Comparison of ENCODE assay signal across 12 cellular contexts in the genomic region with DNA sequence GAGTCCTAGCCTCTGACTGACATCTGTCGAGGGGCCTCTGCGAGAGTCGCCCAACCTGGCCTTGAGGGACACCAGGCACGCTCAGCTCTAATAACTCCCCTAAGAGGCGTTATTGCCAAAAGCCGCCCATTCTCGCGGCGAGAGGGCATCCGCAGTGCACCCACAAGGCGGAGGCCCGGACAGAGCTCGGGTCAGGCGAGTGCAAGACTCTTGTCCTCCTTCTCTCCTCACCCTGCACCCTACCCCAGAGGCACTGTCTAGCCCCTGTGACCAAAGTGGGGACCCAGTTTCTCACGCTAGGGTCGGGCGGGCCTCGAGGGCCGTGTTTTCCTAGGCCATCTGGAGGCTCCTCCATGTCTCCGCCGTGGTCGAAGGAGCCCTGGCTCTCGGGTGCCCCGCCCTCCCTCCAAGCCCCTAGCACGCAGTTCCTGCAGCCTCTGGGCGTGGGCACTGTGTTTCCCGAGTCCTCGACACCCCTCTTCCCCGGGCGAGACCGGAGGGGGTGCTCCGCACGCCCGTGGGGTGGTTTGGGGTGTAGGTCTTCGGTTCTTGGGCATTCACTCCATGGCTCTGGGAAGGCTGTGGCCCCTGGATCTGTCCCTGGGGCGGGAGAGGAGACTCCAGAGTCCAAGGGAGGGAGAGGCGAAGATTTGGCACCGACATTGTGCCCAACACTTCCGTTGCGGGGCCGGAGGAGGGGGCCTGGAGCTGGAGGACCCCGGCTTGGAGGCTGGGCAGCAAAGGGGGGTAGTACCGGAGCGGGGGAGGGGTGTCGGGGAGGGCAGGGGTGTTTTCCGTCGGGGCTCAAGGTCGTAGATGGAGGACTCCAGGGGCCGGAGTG. TPM values are rescaled to one million over a fixed set of nuclear protein-coding genes. Genes with fewer than 3 reads are reported as not detected.
DNase-seq lines count a peak whose midpoint lies in the region; ATAC-seq, FAIRE-seq and TF ChIP-seq lines count a peak whose summit lies in the region.
"Had no signal": no experiment of that assay in that cellular context is flagged by ENCODE, and none has a peak within 500 bp of the region (broad histone marks: within the 10 kb centered on the region; RNA-seq: fewer than 3 reads in every experiment).

No MANE protein-coding gene starts in this region.

- H3K27me3 ChIP-seq in DOHH2 (ENCODE audit: control insufficient read depth, low read length) (peaks cover 63% of the 10 kb centered on the region), keratinocyte (ENCODE audit: control insufficient read depth, extremely low read depth, insufficient read depth, low read length) (peaks cover 66% of the 10 kb centered on the region)

- ATAC-seq in GM19397 (IDR thresholded peaks at IDR 0.05; ENCODE audit: unreplicated experiment): no peak

- H3K4me2 ChIP-seq in DOHH2 (ENCODE audit: low read length) (peak overlapping the region; percentile 61), keratinocyte (ENCODE audit: control insufficient read depth, extremely low read depth, insufficient read depth, low read depth, low read length) (peak overlapping the region; percentile 88)

- no peaks in the 10 kb centered on the region for H3K9me2 ChIP-seq in DOHH2 (replicated peaks; ENCODE audit: control insufficient read depth, low read length)

- H3K27ac ChIP-seq in DOHH2 (ENCODE audit: low read depth, low read length) (no peak overlapping the region), VCaP (0 out of 2 replicates have a peak overlapping the region, but pooled peaks have one; percentile 41), keratinocyte (ENCODE audit: control insufficient read depth, insufficient read depth, low read length) (no peak overlapping the region)

- no peak overlapping the region for H3K9ac ChIP-seq in keratinocyte (ENCODE audit: control insufficient read depth, extremely low read depth, insufficient read depth, low read length)

- H4K20me1 ChIP-seq in DOHH2 (ENCODE audit: control insufficient read depth, insufficient read depth, low read depth, low read length): no peaks in the 10 kb centered on the region; the same call in 1 of the 2 replicates
- H4K20me1 ChIP-seq in keratinocyte (ENCODE audit: control insufficient read depth, extremely low read depth, insufficient read depth, low read length): peaks cover 8% of the 10 kb centered on the region

- no peak overlapping the region for H2AFZ ChIP-seq in keratinocyte (ENCODE audit: control insufficient read depth, low read length)

- DNase-seq in 8988T (peak; percentile 62), keratinocyte (ENCODE audit: low read depth, low spot score) (no peak), NCI-H146 treated with DMSO at 0.1 percent for 48 hours (lab: John Stamatoyannopoulos, UW; ENCODE audit: unreplicated experiment) (no peak), Ammon's horn (ENCODE audit: low spot score) (no peak), midbrain (lab: John Stamatoyannopoulos, UW) (no peak)
- DNase-seq: activated CD4-positive, alpha-beta T cell treated with anti-CD3 and anti-CD28 coated beads, Interleukin-2, amount 50 U/mL, for 4 hours; kidney had no signal

- no peaks in the 10 kb centered on the region for H3K36me3 ChIP-seq in DOHH2 (ENCODE audit: control insufficient read depth, low read length)
- H3K36me3 ChIP-seq in keratinocyte (ENCODE audit: control insufficient read depth in 2 of 2, extremely low read depth in 1 of 2, insufficient read depth in 2 of 2, low read length in 2 of 2): no peaks in the 10 kb centered on the region

- H3K9me3 ChIP-seq in DOHH2 (ENCODE audit: control insufficient read depth, insufficient read depth, low read length): no peaks in the 10 kb centered on the region
- H3K9me3 ChIP-seq in keratinocyte (ENCODE audit: control insufficient read depth, low read depth, low read length): no peaks in the 10 kb centered on the region

- H3K79me2 ChIP-seq in DOHH2 (ENCODE audit: control insufficient read depth, low read length) (no peaks in the 10 kb centered on the region), keratinocyte (ENCODE audit: control insufficient read depth, insufficient read depth, low read length) (no peaks in the 10 kb centered on the region)

- dilution Hi-C loops in keratinocyte (cut with MboI; ENCODE audit: extremely low pct_ligation_motif_present, low sequenced_read_pairs): no loop called here

- H3K4me1 ChIP-seq in DOHH2 (ENCODE audit: control insufficient read depth, low read length) (peaks cover 32% of the 10 kb centered on the region), keratinocyte (ENCODE audit: control insufficient read depth, extremely low read depth, insufficient read depth, low read length) (peaks cover 17% of the 10 kb centered on the region)

- no peak for TF ChIP-seq CTCF in DOHH2 (IDR thresholded peaks at IDR 0.05; ENCODE audit: low read depth, low read length, poor library complexity, severe bottlenecking)
- no peak for TF ChIP-seq CTCF in VCaP (conservative IDR thresholded peaks at IDR 0.05)
- no peak for TF ChIP-seq CTCF in keratinocyte (optimal IDR thresholded peaks at IDR 0.05 in 1 of 3, IDR thresholded peaks at IDR 0.05 in 1 of 3, conservative IDR thresholded peaks at IDR 0.05 in 1 of 3; ENCODE audit: extremely low read depth in 1 of 3, insufficient read depth in 2 of 3, low read length in 3 of 3)

- H3K9me1 ChIP-seq in keratinocyte (ENCODE audit: control insufficient read depth, extremely low read depth, insufficient read depth, low read length): no peaks in the 10 kb centered on the region

- no peaks in the 10 kb centered on the region; the same call in 1 of the 2 replicates for H3F3A ChIP-seq in DOHH2 (ENCODE audit: control insufficient read depth, insufficient read depth)

- no peak for FAIRE-seq in keratinocyte (lab: Jason Lieb, UNC)
- FAIRE-seq: colon, G401.6, kidney had no signal

- H3K4me3 ChIP-seq in DOHH2 (ENCODE audit: low read length) (peak overlapping the region; percentile 55; the same call in 1 of the 2 replicates), keratinocyte (ENCODE audit: control insufficient read depth in 2 of 3, extremely low read depth in 1 of 3, insufficient read depth in 2 of 3, low read depth in 1 of 3, low read length in 3 of 3) (peak overlapping the region in 1 of 3 experiments; percentile 66)

RNA-seq across cellular contexts. Expression of a gene that starts 1.0 kb away (rescaled TPM):
- 0.06 TPM in 1 of 3 replicates, not detected in the others for polyA plus RNA-seq in keratinocyte
- not detected for polyA plus RNA-seq in keratinocyte (2011; ENCODE audit: low read depth)
- not detected in 2 replicates for polyA plus RNA-seq in keratinocyte (2011; cell fraction: cytosol; rRNA removed)
- 0.10 and 0.21 TPM in 2 replicates for polyA plus RNA-seq in keratinocyte (2011; cell fraction: nucleus; rRNA removed)
- polyA plus RNA-seq in keratinocyte (2012; ENCODE audit: low replicate concordance): 0.17 TPM in 1 of 2 replicates, not detected in the other
- polyA minus RNA-seq in keratinocyte: 0.42 TPM in 1 of 3 replicates, not detected in the others
- polyA minus RNA-seq in keratinocyte (2011; cell fraction: cytosol; rRNA and poly(A)+ RNA removed): not detected
- polyA minus RNA-seq in keratinocyte (2011; cell fraction: nucleus; rRNA and poly(A)+ RNA removed): 0.42 TPM in 1 of 2 replicates, not detected in the other

RNA-seq across cellular contexts. Expression of a gene that starts 9.1 kb away (rescaled TPM):
- polyA plus RNA-seq in keratinocyte: 5.4 to 8.8 TPM (median 6.5 TPM) in 3 replicates
- 3.9 TPM for polyA plus RNA-seq in keratinocyte (2011; ENCODE audit: low read depth)
- polyA plus RNA-seq in keratinocyte (2011; cell fraction: cytosol; rRNA removed): 8.3 and 14.2 TPM in 2 replicates
- polyA plus RNA-seq in keratinocyte (2011; cell fraction: nucleus; rRNA removed): 6.0 and 10.3 TPM in 2 replicates
- polyA plus RNA-seq in keratinocyte (2012; ENCODE audit: low replicate concordance): 6.6 and 8.0 TPM in 2 replicates
- 1.2 to 4.6 TPM (median 1.5 TPM) in 3 replicates for polyA minus RNA-seq in keratinocyte
- 7.7 TPM for polyA minus RNA-seq in keratinocyte (2011; cell fraction: cytosol; rRNA and poly(A)+ RNA removed)
- 1.3 and 1.5 TPM in 2 replicates for polyA minus RNA-seq in keratinocyte (2011; cell fraction: nucleus; rRNA and poly(A)+ RNA removed)

RNA-seq across cellular contexts. Expression of a gene that starts 43.3 kb away (rescaled TPM):
- 23.3 to 43.9 TPM (median 39.1 TPM) in 3 replicates for polyA plus RNA-seq in keratinocyte
- 31.5 TPM for polyA plus RNA-seq in keratinocyte (2011; ENCODE audit: low read depth)
- 22.4 and 46.3 TPM in 2 replicates for polyA plus RNA-seq in keratinocyte (2011; cell fraction: cytosol; rRNA removed)
- polyA plus RNA-seq in keratinocyte (2011; cell fraction: nucleus; rRNA removed): 69.8 and 91.7 TPM in 2 replicates
- polyA plus RNA-seq in keratinocyte (2012; ENCODE audit: low replicate concordance): 25.8 and 54.2 TPM in 2 replicates
- polyA minus RNA-seq in keratinocyte: 40.2 to 144 TPM (median 43.0 TPM) in 3 replicates
- polyA minus RNA-seq in keratinocyte (2011; cell fraction: cytosol; rRNA and poly(A)+ RNA removed): 107 TPM
- polyA minus RNA-seq in keratinocyte (2011; cell fraction: nucleus; rRNA and poly(A)+ RNA removed): 46.5 and 51.3 TPM in 2 replicates
